In the genomic region with DNA sequence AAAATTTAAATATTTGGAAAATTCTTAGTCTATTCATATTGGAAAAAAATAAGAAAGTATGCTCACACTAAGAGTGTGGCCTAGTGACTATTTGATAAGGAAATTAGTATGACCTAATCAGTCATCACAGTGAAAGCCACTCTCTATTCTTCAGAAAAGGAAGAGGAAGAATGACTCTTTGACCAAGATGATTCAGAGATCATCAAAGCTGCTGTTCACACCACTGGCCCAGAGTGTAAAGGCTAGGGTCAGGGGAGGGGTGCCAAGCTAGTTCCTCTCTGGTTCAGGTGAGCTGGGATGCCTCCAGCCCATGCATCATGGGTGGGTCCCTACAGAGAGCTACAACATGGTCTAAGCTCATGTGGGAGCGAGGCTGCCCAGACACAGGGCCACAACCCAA, we compare ENCODE assay signal across 20 cellular contexts.
A peak's percentile ranks its signal among the peaks of the same experiment; 100 is the strongest.
DNase-seq lines count a peak whose midpoint lies in the region; ATAC-seq, FAIRE-seq and TF ChIP-seq lines count a peak whose summit lies in the region.
"Had no signal": no experiment of that assay in that cellular context is flagged by ENCODE, and none has a peak within 500 bp of the region (broad histone marks: within the 10 kb centered on the region; RNA-seq: fewer than 3 reads in every experiment).

No MANE protein-coding gene starts in this region.

- TF ChIP-seq POLR2A in NB4 (IDR thresholded peaks at IDR 0.05; ENCODE audit: extremely low read depth, insufficient read length) (no peak), endothelial cell of umbilical vein (IDR thresholded peaks at IDR 0.05; ENCODE audit: low read depth, low read length) (no peak)

- H3F3A ChIP-seq in PC-9 (ENCODE audit: insufficient read depth, low read depth), result no peaks in the 10 kb centered on the region

- no peaks in the 10 kb centered on the region for H3K9me2 ChIP-seq in PC-9 (ENCODE audit: insufficient read depth)

- TF ChIP-seq CTCF in NB4 (IDR thresholded peaks at IDR 0.05; ENCODE audit: low read depth, low read length) (no peak), endothelial cell of umbilical vein (IDR thresholded peaks at IDR 0.05; ENCODE audit: extremely low read depth in 1 of 2, insufficient read depth in 1 of 2, low read depth in 1 of 2, low read length in 2 of 2) (no peak), pancreas (IDR thresholded peaks at IDR 0.05) (no peak), PC-9 (conservative IDR thresholded peaks at IDR 0.05) (no peak)

- H3K27ac Mint-ChIP-seq in activated naive CD8-positive, alpha-beta T cell treated with anti-CD3 and anti-CD28 coated beads, Interleukin-2, amount 50 U/mL, for 24 hours, result no peak overlapping the region
- no peak overlapping the region for H3K27ac Mint-ChIP-seq in activated naive CD8-positive, alpha-beta T cell treated with anti-CD3 and anti-CD28 coated beads for 36 hours
- H3K27ac Mint-ChIP-seq in stimulated activated memory B cell treated with anti-CD40 and anti-IgM and Interleukin-4, amounts not matched to agents 10 μg/mL and 1 μg/mL and 100 μg/mL, for 72 hours, result no peak overlapping the region
- H3K27ac Mint-ChIP-seq: CD4-positive, CD25-positive, alpha-beta regulatory T cell had no signal

- H4K20me1 ChIP-seq in endothelial cell of umbilical vein (replicated peaks; ENCODE audit: control insufficient read depth, extremely low read depth, insufficient read depth, low read length) (no peaks in the 10 kb centered on the region), PC-9 (ENCODE audit: insufficient read depth) (no peaks in the 10 kb centered on the region)

- H3K27me3 ChIP-seq in endothelial cell of umbilical vein (ENCODE audit: control insufficient read depth in 2 of 2, insufficient read depth in 2 of 2, low read length in 2 of 2), result no peaks in the 10 kb centered on the region
- no peaks in the 10 kb centered on the region for H3K27me3 ChIP-seq in pancreas
- H3K27me3 ChIP-seq in PC-9 (ENCODE audit: insufficient read depth, low read depth), result no peaks in the 10 kb centered on the region
- H3K27me3 ChIP-seq: BE2C had no signal

- 55 to 63% methylated on average over 1 of the region's 1 CpG for WGBS in pancreas, 2 donors

- H3K27ac ChIP-seq in endothelial cell of umbilical vein (ENCODE audit: insufficient read depth, low read depth, low read length) (no peak overlapping the region), pancreas (no peak overlapping the region), PC-9 (no peak overlapping the region)
- H3K27ac ChIP-seq: RWPE1 had no signal

- no peak for FAIRE-seq in endothelial cell of umbilical vein (lab: Jason Lieb, UNC)
- no peak for FAIRE-seq in pancreas (lab: Jason Lieb, UNC)
- FAIRE-seq: A204.1, GM12891, H54 had no signal

- no peaks in the 10 kb centered on the region for H3K36me3 Mint-ChIP-seq in activated naive CD8-positive, alpha-beta T cell treated with anti-CD3 and anti-CD28 coated beads, Interleukin-2, amount 50 U/mL, for 24 hours (ENCODE audit: low read depth)
- no peaks in the 10 kb centered on the region for H3K36me3 Mint-ChIP-seq in activated naive CD8-positive, alpha-beta T cell treated with anti-CD3 and anti-CD28 coated beads for 36 hours
- H3K36me3 Mint-ChIP-seq in stimulated activated memory B cell treated with anti-CD40 and anti-IgM and Interleukin-4, amounts not matched to agents 10 μg/mL and 1 μg/mL and 100 μg/mL, for 72 hours, result no peaks in the 10 kb centered on the region
- H3K36me3 Mint-ChIP-seq: CD4-positive, CD25-positive, alpha-beta regulatory T cell had no signal

- H3K79me2 ChIP-seq in endothelial cell of umbilical vein (ENCODE audit: control insufficient read depth, insufficient read depth, low read length) (no peaks in the 10 kb centered on the region), PC-9 (ENCODE audit: low read depth) (no peaks in the 10 kb centered on the region)

- H3K9me3 Mint-ChIP-seq in activated naive CD8-positive, alpha-beta T cell treated with anti-CD3 and anti-CD28 coated beads, Interleukin-2, amount 50 U/mL, for 24 hours, result peaks cover 7% of the 10 kb centered on the region
- peaks cover 3% of the 10 kb centered on the region for H3K9me3 Mint-ChIP-seq in activated naive CD8-positive, alpha-beta T cell treated with anti-CD3 and anti-CD28 coated beads for 36 hours
- H3K9me3 Mint-ChIP-seq in stimulated activated memory B cell treated with anti-CD40 and anti-IgM and Interleukin-4, amounts not matched to agents 10 μg/mL and 1 μg/mL and 100 μg/mL, for 72 hours, result no peaks in the 10 kb centered on the region

- H3K4me1 ChIP-seq in endothelial cell of umbilical vein (ENCODE audit: control insufficient read depth, extremely low read depth, insufficient read depth, low read length) (no peaks in the 10 kb centered on the region), pancreas (no peaks in the 10 kb centered on the region), PC-9 (replicated peaks; ENCODE audit: insufficient read depth) (no peaks in the 10 kb centered on the region)
- H3K4me1 ChIP-seq: Caco-2 had no signal

- H3K4me2 ChIP-seq in endothelial cell of umbilical vein (ENCODE audit: insufficient read depth, low read length), result no peak overlapping the region
- no peak overlapping the region for H3K4me2 ChIP-seq in PC-9

- H3K4me3 ChIP-seq in NB4 (ENCODE audit: low read depth, low read length), result no peak overlapping the region
- no peak overlapping the region for H3K4me3 ChIP-seq in endothelial cell of umbilical vein (replicated peaks in 1 of 3; ENCODE audit: insufficient read depth in 1 of 3, low read depth in 1 of 3, low read length in 3 of 3)
- no peak overlapping the region for H3K4me3 ChIP-seq in pancreas
- no peak overlapping the region for H3K4me3 ChIP-seq in PC-9

- BruUV-seq in endothelial cell of umbilical vein (replicated peaks; lab: Mats Ljungman, UMichigan) (no TSS peak), PC-9 (replicated peaks; lab: Mats Ljungman, UMichigan) (no TSS peak)

- H3K4me1 Mint-ChIP-seq in activated naive CD8-positive, alpha-beta T cell treated with anti-CD3 and anti-CD28 coated beads, Interleukin-2, amount 50 U/mL, for 24 hours, result no peaks in the 10 kb centered on the region
- H3K4me1 Mint-ChIP-seq in activated naive CD8-positive, alpha-beta T cell treated with anti-CD3 and anti-CD28 coated beads for 36 hours, result no peaks in the 10 kb centered on the region
- H3K4me1 Mint-ChIP-seq in stimulated activated memory B cell treated with anti-CD40 and anti-IgM and Interleukin-4, amounts not matched to agents 10 μg/mL and 1 μg/mL and 100 μg/mL, for 72 hours, result no peaks in the 10 kb centered on the region
- H3K4me1 Mint-ChIP-seq: CD4-positive, CD25-positive, alpha-beta regulatory T cell had no signal

- H3K9ac ChIP-seq in endothelial cell of umbilical vein (replicated peaks; ENCODE audit: extremely low read depth, insufficient read depth, low read length), result no peak overlapping the region

- H3K9me3 ChIP-seq in endothelial cell of umbilical vein (replicated peaks; ENCODE audit: control insufficient read depth, insufficient read depth, low read length) (no peaks in the 10 kb centered on the region), pancreas (no peaks in the 10 kb centered on the region), PC-9 (ENCODE audit: insufficient read depth, low read depth) (no peaks in the 10 kb centered on the region)
- H3K9me3 ChIP-seq: BE2C, Caco-2 had no signal

- H2AFZ ChIP-seq in endothelial cell of umbilical vein (ENCODE audit: low read depth, low read length), result no peak overlapping the region
- no peak overlapping the region for H2AFZ ChIP-seq in PC-9

- H3K4me3 Mint-ChIP-seq in activated naive CD8-positive, alpha-beta T cell treated with anti-CD3 and anti-CD28 coated beads, Interleukin-2, amount 50 U/mL, for 24 hours, result no peak overlapping the region
- no peak overlapping the region for H3K4me3 Mint-ChIP-seq in activated naive CD8-positive, alpha-beta T cell treated with anti-CD3 and anti-CD28 coated beads for 36 hours
- no peak overlapping the region for H3K4me3 Mint-ChIP-seq in stimulated activated memory B cell treated with anti-CD40 and anti-IgM and Interleukin-4, amounts not matched to agents 10 μg/mL and 1 μg/mL and 100 μg/mL, for 72 hours
- H3K4me3 Mint-ChIP-seq: CD4-positive, CD25-positive, alpha-beta regulatory T cell had no signal

- H3K27me3 Mint-ChIP-seq in activated naive CD8-positive, alpha-beta T cell treated with anti-CD3 and anti-CD28 coated beads, Interleukin-2, amount 50 U/mL, for 24 hours, result no peaks in the 10 kb centered on the region
- no peaks in the 10 kb centered on the region for H3K27me3 Mint-ChIP-seq in activated naive CD8-positive, alpha-beta T cell treated with anti-CD3 and anti-CD28 coated beads for 36 hours
- no peaks in the 10 kb centered on the region for H3K27me3 Mint-ChIP-seq in stimulated activated memory B cell treated with anti-CD40 and anti-IgM and Interleukin-4, amounts not matched to agents 10 μg/mL and 1 μg/mL and 100 μg/mL, for 72 hours
- H3K27me3 Mint-ChIP-seq: CD4-positive, CD25-positive, alpha-beta regulatory T cell had no signal

- POLR2A ChIA-PET in endothelial cell of umbilical vein (lab: Charles Lee), result no interaction called here
- POLR2A ChIA-PET in PC-9 (lab: Charles Lee; ENCODE audit: unreplicated experiment), result no interaction called here

- no peak for DNase-seq in activated naive CD8-positive, alpha-beta T cell treated with anti-CD3 and anti-CD28 coated beads, Interleukin-2, amount 50 U/mL, for 24 hours
- no peak for DNase-seq in activated naive CD8-positive, alpha-beta T cell treated with anti-CD3 and anti-CD28 coated beads for 36 hours
- DNase-seq in NB4 (ENCODE audit: low read depth) (peak; percentile 1), endothelial cell of umbilical vein (ENCODE audit: low read depth, low spot score) (no peak), pancreas (no peak), PC-9 (no peak)
- DNase-seq: BE2C; Caco-2; CD4-positive, CD25-positive, alpha-beta regulatory T cell; DMS153; NCI-H1105 treated with DMSO at 0.1 percent for 48 hours; NCI-H1694 treated with DMSO at 0.1 percent for 48 hours; SIG-M5 had no signal

- CTCF ChIA-PET in endothelial cell of umbilical vein (lab: Charles Lee) (no interaction called here), PC-9 (lab: Charles Lee) (no interaction called here)

- no peaks in the 10 kb centered on the region for H3K36me3 ChIP-seq in endothelial cell of umbilical vein (ENCODE audit: control insufficient read depth in 2 of 2, extremely low read depth in 1 of 2, insufficient read depth in 2 of 2, low read length in 2 of 2)
- no peaks in the 10 kb centered on the region for H3K36me3 ChIP-seq in pancreas
- no peaks in the 10 kb centered on the region for H3K36me3 ChIP-seq in PC-9 (ENCODE audit: low read depth)
- H3K36me3 ChIP-seq: BE2C had no signal

- dilution Hi-C loops in endothelial cell of umbilical vein (cut with MboI; ENCODE audit: extremely low pct_ligation_motif_present, low sequenced_read_pairs), result no loop called here

- intact Hi-C loops in endothelial cell of umbilical vein (cut with micrococcal nuclease), result no loop called here
- intact Hi-C loops in pancreas (cut with DNase I), result no loop called here
- intact Hi-C loops in PC-9 (cut with micrococcal nuclease; ENCODE audit: unreplicated experiment), result no loop called here

- no peaks in the 10 kb centered on the region for H3K9me1 ChIP-seq in endothelial cell of umbilical vein (replicated peaks; ENCODE audit: control insufficient read depth, extremely low read depth, insufficient read depth, low read length)

- ATAC-seq in activated naive CD8-positive, alpha-beta T cell treated with anti-CD3 and anti-CD28 coated beads, Interleukin-2, amount 50 U/mL, for 24 hours, result peak; percentile 40
- peak; percentile 36 for ATAC-seq in stimulated activated memory B cell treated with anti-CD40 and anti-IgM and Interleukin-4, amounts not matched to agents 10 μg/mL and 1 μg/mL and 100 μg/mL, for 72 hours
- ATAC-seq in pancreas, result no peak
- no peak for ATAC-seq in HG03571 (IDR thresholded peaks at IDR 0.05; ENCODE audit: unreplicated experiment)
- ATAC-seq: SK-N-SH treated with all-trans-retinoic acid at 6 μM for 48 hours had no signal

Comparison
In these comparisons a context has a peak if more than half of its experiments do, and no peak if none do; other contexts are left out.
1. ATAC-seq: peak in activated naive CD8-positive, alpha-beta T cell treated with anti-CD3 and anti-CD28 coated beads, Interleukin-2, amount 50 U/mL, for 24 hours (single experiment) and stimulated activated memory B cell treated with anti-CD40 and anti-IgM and Interleukin-4, amounts not matched to agents 10 μg/mL and 1 μg/mL and 100 μg/mL, for 72 hours (single experiment); none in pancreas (0 of 4) and HG03571 (single experiment).